ENCODE assay signal across 25 cellular contexts in the genomic region with DNA sequence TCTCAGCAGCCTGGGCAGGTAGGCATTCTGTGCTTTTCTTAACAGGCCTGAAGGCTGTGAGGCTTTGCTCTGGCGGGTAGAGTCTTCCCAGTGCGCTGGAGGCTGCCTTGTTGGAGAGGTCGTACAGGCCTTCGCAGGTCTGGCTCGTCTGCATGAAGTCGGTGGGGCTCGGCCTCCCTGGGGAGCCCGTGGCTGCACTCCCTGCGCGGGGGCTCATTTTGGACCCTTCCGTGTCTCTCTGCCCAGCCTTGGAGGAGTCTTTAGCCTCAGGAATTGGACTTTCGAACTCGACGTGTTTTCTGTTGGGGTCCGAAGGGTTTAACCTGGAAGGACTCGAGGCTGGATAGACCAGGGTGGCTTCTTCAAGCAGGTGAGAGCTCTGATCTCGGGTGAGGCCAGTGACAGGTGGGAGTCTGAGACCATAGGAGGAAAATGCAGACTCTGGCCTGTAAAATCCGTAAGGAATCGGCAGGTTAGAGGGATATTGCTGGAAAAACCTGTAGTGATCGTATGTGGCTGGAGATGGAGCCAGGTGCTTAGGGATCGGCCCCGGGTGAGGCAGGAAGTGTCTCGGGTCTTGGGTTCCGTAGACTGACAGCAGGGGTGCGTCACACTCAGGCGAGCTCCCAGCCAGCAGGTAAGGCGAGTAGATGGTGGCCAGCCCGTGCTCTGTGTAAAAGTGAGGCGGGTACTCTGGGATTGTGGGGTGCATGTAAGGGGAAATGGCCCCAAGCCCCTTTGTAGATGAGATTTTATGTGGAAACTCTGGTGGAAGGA. TPM values are rescaled to one million over a fixed set of nuclear protein-coding genes. Genes with fewer than 3 reads are reported as not detected.
DNase-seq lines count a peak whose midpoint lies in the region; ATAC-seq, FAIRE-seq and TF ChIP-seq lines count a peak whose summit lies in the region.
"Had no signal": no experiment of that assay in that cellular context is flagged by ENCODE, and none has a peak within 500 bp of the region (broad histone marks: within the 10 kb centered on the region; RNA-seq: fewer than 3 reads in every experiment).

No MANE protein-coding gene starts in this region.

- H2BK15ac ChIP-seq in IMR-90 (ENCODE audit: low read depth, low read length), result no peak overlapping the region

- H3K9me1 ChIP-seq in IMR-90 (ENCODE audit: insufficient read depth, low read length), result peaks cover 18% of the 10 kb centered on the region

- H3K14ac ChIP-seq in IMR-90 (replicated peaks; ENCODE audit: low read depth, low read length), result no peak overlapping the region

- dilution Hi-C loops in IMR-90 (cut with HindIII; ENCODE audit: low sequenced_read_pairs, unreplicated experiment), result no loop called here

- WGBS in IMR-90 (ENCODE audit: extremely low coverage in 2 of 2, insufficient read length in 1 of 2), 2 experiments, result 97% methylated on average over 16 of the region's 29 CpGs; no CpG with 5 or more reads in 1 of the 2 experiments

- no peak overlapping the region for H2BK5ac ChIP-seq in IMR-90 (ENCODE audit: low read depth, low read length, poor library complexity, severe bottlenecking)

- H3K4me3 Mint-ChIP-seq in chondrocyte (ENCODE audit: unreplicated experiment) (no peak overlapping the region), nephron progenitor cell (no peak overlapping the region)
- H3K4me3 Mint-ChIP-seq: HFFc6; T-helper 1 cell treated with Interleukin-12 subunit alpha and Interleukin-12 subunit beta and Interleukin-4 antibody, amounts not matched to agents 30 μg/mL and 1 μg/mL, for 36 hours had no signal

- DNase-seq in DND-41 (no peak), IMR-90 (no peak), chondrocyte (ENCODE audit: low spot score) (peak; percentile 65), nephron progenitor cell (no peak), GDM1 (lab: John Stamatoyannopoulos, UW) (no peak), D721Med (ENCODE audit: insufficient read length, low spot score) (no peak), NCI-H345 treated with DMSO at 0.1 percent for 48 hours (lab: John Stamatoyannopoulos, UW; ENCODE audit: unreplicated experiment) (no peak)
- DNase-seq: activated CD4-positive, alpha-beta T cell treated with anti-CD3 and anti-CD28 coated beads, Interleukin-2, amount 50 U/mL, for 1 hour; CD4-positive, CD25-positive, alpha-beta regulatory T cell; DMS153; glutamatergic neuron; HFFc6; midbrain; NCI-H1092 treated with DMSO at 0.1 percent for 48 hours; NCI-H2029 treated with DMSO at 0.1 percent for 48 hours; NK-92 treated with Interleukin-12 subunit alpha and Interleukin-12 subunit beta, amount 100 ng/mL, for 24 hours had no signal

- no peak overlapping the region for H2BK20ac ChIP-seq in IMR-90 (ENCODE audit: low read depth, low read length)

- H3K4me2 ChIP-seq in DND-41 (ENCODE audit: insufficient read depth, low read length) (no peak overlapping the region), IMR-90 (ENCODE audit: low read depth, low read length) (no peak overlapping the region)

- H2AK5ac ChIP-seq in IMR-90 (ENCODE audit: low read depth, low read length), result no peak overlapping the region

- no peaks in the 10 kb centered on the region for H3K4me1 Mint-ChIP-seq in chondrocyte (ENCODE audit: low read depth)
- peaks cover 51% of the 10 kb centered on the region for H3K4me1 Mint-ChIP-seq in nephron progenitor cell
- H3K4me1 Mint-ChIP-seq: CD4-positive, CD25-positive, alpha-beta regulatory T cell had no signal

- no peaks in the 10 kb centered on the region for H3K9me3 Mint-ChIP-seq in chondrocyte (ENCODE audit: low read depth)
- peaks cover 19% of the 10 kb centered on the region for H3K9me3 Mint-ChIP-seq in nephron progenitor cell
- H3K9me3 Mint-ChIP-seq: HFFc6 had no signal

- H3K79me2 ChIP-seq in DND-41 (ENCODE audit: insufficient read depth, low read length), result peaks cover 22% of the 10 kb centered on the region; the same call in 1 of the 2 replicates

- no peak overlapping the region for H3K9ac ChIP-seq in DND-41 (ENCODE audit: low read depth, low read length)
- H3K9ac ChIP-seq in IMR-90 (ENCODE audit: low read depth, low read length), result no peak overlapping the region

- H2BK120ac ChIP-seq in IMR-90 (ENCODE audit: low read depth, low read length), result no peak overlapping the region

- intact Hi-C loops in IMR-90 (cut with micrococcal nuclease), result no loop called here

- POLR2A ChIA-PET in IMR-90 (lab: Charles Lee; ENCODE audit: unreplicated experiment), result no interaction called here

- no peaks in the 10 kb centered on the region for H3K27me3 ChIP-seq in DND-41 (ENCODE audit: insufficient read depth, low read length, poor library complexity)
- H3K27me3 ChIP-seq in IMR-90 (ENCODE audit: control insufficient read depth, insufficient read depth, low read length), result no peaks in the 10 kb centered on the region

- H3K27ac Mint-ChIP-seq in chondrocyte (ENCODE audit: unreplicated experiment), result no peak overlapping the region
- H3K27ac Mint-ChIP-seq in nephron progenitor cell, result peak overlapping the region; percentile 97
- H3K27ac Mint-ChIP-seq: CD4-positive, CD25-positive, alpha-beta regulatory T cell; HFFc6; progenitor cell of endocrine pancreas; T-helper 1 cell treated with Interleukin-12 subunit alpha and Interleukin-12 subunit beta and Interleukin-4 antibody, amounts not matched to agents 30 μg/mL and 1 μg/mL, for 36 hours had no signal

- H4K8ac ChIP-seq in IMR-90 (ENCODE audit: low read depth in 2 of 2, low read length in 2 of 2), result no peak overlapping the region

- CTCF ChIA-PET in IMR-90 (lab: Yijun Ruan, JAX), result interaction anchor here (0.6 kb wide), 1 partner anchor 44 kb away, joined by 5 read pairs; no protein-coding TSS in a partner anchor

- H3K4me1 ChIP-seq in DND-41 (ENCODE audit: insufficient read depth, low read length) (no peaks in the 10 kb centered on the region), IMR-90 (ENCODE audit: control insufficient read depth, insufficient read depth, low read length) (peaks cover 4% of the 10 kb centered on the region; the same call in 1 of the 2 replicates)

- no peak overlapping the region for H4K5ac ChIP-seq in IMR-90 (ENCODE audit: low read depth, low read length)

- H2AFZ ChIP-seq in DND-41 (ENCODE audit: low read depth, low read length), result no peak overlapping the region
- no peak overlapping the region for H2AFZ ChIP-seq in IMR-90 (replicated peaks; ENCODE audit: low read length, poor library complexity)

- peak overlapping the region; percentile 11 for H3K27ac ChIP-seq in DND-41 (ENCODE audit: low read length)
- H3K27ac ChIP-seq in IMR-90 (ENCODE audit: insufficient read depth, low read length), result no peak overlapping the region

- TF ChIP-seq RAD21 in IMR-90 (IDR thresholded peaks at IDR 0.05; ENCODE audit: low read length), result no peak

- no peak overlapping the region for H3K23ac ChIP-seq in IMR-90 (ENCODE audit: low read depth, low read length)

- H3K27me3 Mint-ChIP-seq in chondrocyte (ENCODE audit: low read depth) (no peaks in the 10 kb centered on the region), nephron progenitor cell (ENCODE audit: low read depth, poor library complexity) (peaks cover 5% of the 10 kb centered on the region)
- H3K27me3 Mint-ChIP-seq: CD4-positive, CD25-positive, alpha-beta regulatory T cell; progenitor cell of endocrine pancreas had no signal

- H3K18ac ChIP-seq in IMR-90 (ENCODE audit: low read depth, low read length), result no peak overlapping the region

- H3K36me3 ChIP-seq in DND-41 (ENCODE audit: insufficient read depth, low read length), result peaks cover 59% of the 10 kb centered on the region
- H3K36me3 ChIP-seq in IMR-90 (ENCODE audit: control insufficient read depth, insufficient read depth, low read length), result peaks cover 26% of the 10 kb centered on the region

- H3K56ac ChIP-seq in IMR-90 (ENCODE audit: extremely low read depth, insufficient read depth, low read length), result no peak overlapping the region

- BruUV-seq in IMR-90 (replicated peaks; lab: Mats Ljungman, UMichigan), result no TSS peak

- H3K9me3 ChIP-seq in DND-41 (ENCODE audit: insufficient read depth, low read length, severe bottlenecking) (no peaks in the 10 kb centered on the region), IMR-90 (ENCODE audit: control insufficient read depth, insufficient read depth, low read length) (no peaks in the 10 kb centered on the region)

- in situ Hi-C loops in IMR-90 (cut with MboI; ENCODE audit: low sequenced_read_pairs), result no loop called here

- ATAC-seq in DND-41 (ENCODE audit: insufficient read depth, low read depth) (no peak), IMR-90 (ENCODE audit: low read depth) (no peak), GM18502 (IDR thresholded peaks at IDR 0.05; ENCODE audit: poor library complexity, unreplicated experiment) (no peak)
- ATAC-seq: left colon had no signal

- no peak overlapping the region for H3K4ac ChIP-seq in IMR-90 (ENCODE audit: low read depth, low read length)

- H3K36me3 Mint-ChIP-seq in chondrocyte (ENCODE audit: low read depth), result peaks cover 14% of the 10 kb centered on the region
- peaks cover 45% of the 10 kb centered on the region for H3K36me3 Mint-ChIP-seq in nephron progenitor cell (ENCODE audit: low read depth)

- TF ChIP-seq CTCF in DND-41 (IDR thresholded peaks at IDR 0.05; ENCODE audit: borderline replicate concordance, extremely low read depth, low read length, poor library complexity, severe bottlenecking) (peak; percentile 3), IMR-90 (conservative IDR thresholded peaks at IDR 0.05; ENCODE audit: low read depth, low read length) (no peak), chondrocyte (IDR thresholded peaks at IDR 0.05) (no peak), nephron progenitor cell (IDR thresholded peaks at IDR 0.05) (no peak), D721Med (IDR thresholded peaks at IDR 0.05; ENCODE audit: insufficient read depth, missing control alignments) (no peak)

- peaks cover 4% of the 10 kb centered on the region; the same call in 1 of the 2 replicates for H4K20me1 ChIP-seq in DND-41 (ENCODE audit: insufficient read depth, low read length)
- peaks cover 10% of the 10 kb centered on the region for H4K20me1 ChIP-seq in IMR-90 (ENCODE audit: insufficient read depth, low read length)

- no peak for TF ChIP-seq POLR2A in IMR-90 (IDR thresholded peaks at IDR 0.05; ENCODE audit: low read depth, low read length)

- peaks cover 10 to 28% of the 10 kb centered on the region in 2 experiments; a peak in 3 of 4 replicates for H3K79me1 ChIP-seq in IMR-90 (ENCODE audit: low read depth in 1 of 2, low read length in 2 of 2)

- H3K4me3 ChIP-seq in DND-41 (ENCODE audit: low read depth in 1 of 2, low read length in 2 of 2) (no peak overlapping the region), IMR-90 (ENCODE audit: insufficient read depth, low read depth, low read length) (no peak overlapping the region)

- H2AK9ac ChIP-seq in IMR-90 (replicated peaks; ENCODE audit: low read depth, low read length, poor library complexity), result peak overlapping the region; percentile 10

- no peak for FAIRE-seq in D721Med (lab: Jason Lieb, UNC)
- FAIRE-seq: colon, RCC 7860 had no signal

- H4K91ac ChIP-seq in IMR-90 (ENCODE audit: insufficient read depth, low read depth, low read length), result no peak overlapping the region

TF ChIP-seq in IMR-90, 13 proteins besides CTCF, POLR2A, EP300 and RAD21 (continues in another document):
- TF ChIP-seq NFE2L2 (IDR thresholded peaks at IDR 0.05; ENCODE audit: low read depth, low read length) (no peak), MAZ (IDR thresholded peaks at IDR 0.05; ENCODE audit: borderline replicate concordance, low read depth, low read length) (no peak)

RNA-seq across cellular contexts. Expression of gene ZNF750, which starts 8.6 kb away (rescaled TPM):
- not detected in 2 replicates for total RNA-seq in IMR-90 (2012; rRNA removed)
- not detected in 2 replicates for polyA plus RNA-seq in IMR-90 (2012; rRNA removed)
- polyA plus RNA-seq in IMR-90 (2012; cell fraction: cytosol; rRNA removed), result not detected in 2 replicates
- polyA plus RNA-seq in IMR-90 (2012; cell fraction: nucleus; rRNA removed; ENCODE audit: low replicate concordance), result 0.07 TPM in 1 of 2 replicates, not detected in the other
- not detected in 3 replicates for total RNA-seq in chondrocyte
- total RNA-seq: CD4-positive, CD25-positive, alpha-beta regulatory T cell; HFFc6; left colon; LHCN-M2; temporal lobe had no signal
- polyA plus RNA-seq: neural cell had no signal
